ENCODE assay signal across 7 cellular contexts in the genomic region with DNA sequence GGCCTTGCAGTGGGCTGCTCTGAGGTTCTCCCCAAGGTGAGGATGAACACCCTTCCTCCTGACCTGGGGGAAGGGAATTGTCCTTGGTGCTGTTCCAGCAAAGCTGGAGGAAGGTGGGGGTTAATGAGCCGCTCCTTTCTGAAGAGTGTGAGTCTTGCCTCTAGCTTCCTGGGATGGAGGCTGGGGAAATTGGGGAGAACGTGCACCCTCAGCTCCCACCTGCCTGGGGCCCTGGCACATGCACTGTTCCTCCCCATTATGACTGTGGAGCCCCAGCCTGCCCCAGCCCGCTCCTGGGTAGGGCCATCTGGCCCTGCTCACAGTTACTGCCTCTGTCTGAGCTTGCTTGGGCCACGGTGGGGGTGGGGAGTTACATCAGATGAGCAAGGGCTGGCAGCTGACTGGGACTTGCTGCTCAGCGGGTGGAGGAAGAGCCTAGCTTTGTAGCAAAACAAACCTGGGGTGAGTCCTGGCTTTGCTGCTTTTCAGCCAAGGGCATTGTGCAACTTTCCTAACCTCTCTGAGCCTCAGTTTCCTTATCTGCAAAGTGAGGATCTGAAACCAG. TPM values are rescaled to one million over a fixed set of nuclear protein-coding genes. Genes with fewer than 3 reads are reported as not detected.
A peak's percentile ranks its signal among the peaks of the same experiment; 100 is the strongest.
DNase-seq lines count a peak whose midpoint lies in the region; ATAC-seq, FAIRE-seq and TF ChIP-seq lines count a peak whose summit lies in the region.

No MANE protein-coding gene starts in this region.

- no peak overlapping the region for H3K56ac ChIP-seq in H9 (ENCODE audit: insufficient read length, low read depth, low read length)

- H3K4me3 ChIP-seq in lower lobe of right lung, result no peak overlapping the region

- H3K27me3 ChIP-seq in H9 (ENCODE audit: insufficient read depth, low read length), result no peaks in the 10 kb centered on the region; the same call in 1 of the 2 replicates
- H3K27me3 ChIP-seq in lower lobe of right lung (ENCODE audit: low read depth), result no peaks in the 10 kb centered on the region

- H3K4me2 ChIP-seq in H9 (ENCODE audit: insufficient read depth, insufficient read length, low read length), result peak overlapping the region; percentile 7

- H2BK15ac ChIP-seq in H9 (ENCODE audit: low read depth, low read length), result no peak overlapping the region

- no peak overlapping the region for H4K5ac ChIP-seq in H9 (ENCODE audit: insufficient read length, low read depth, low read length)

- no peaks in the 10 kb centered on the region for H3K9me3 Mint-ChIP-seq in H9

- no peaks in the 10 kb centered on the region for H3K9me3 ChIP-seq in H9 (ENCODE audit: control insufficient read depth, low read depth, low read length)
- H3K9me3 ChIP-seq in lower lobe of right lung, result no peaks in the 10 kb centered on the region

- H3K18ac ChIP-seq in H9 (ENCODE audit: insufficient read length, low read depth, low read length), result peak overlapping the region; percentile 64

- WGBS in H9 (ENCODE audit: extremely low coverage, insufficient read length, low lambda C conversion rate), result no CpG with 5 or more reads among the region's 5 CpGs

- peak overlapping the region; percentile 5 to 58; a peak in 3 of 5 replicates for H3K4me3 Mint-ChIP-seq in H9

- peak; percentile 18 to 29 for ATAC-seq in lower lobe of right lung
- ATAC-seq in HG03571 (IDR thresholded peaks at IDR 0.05; ENCODE audit: unreplicated experiment), result no peak

- no peak overlapping the region for H3K9ac ChIP-seq in H9 (ENCODE audit: extremely low read depth, insufficient read length, low read length)

- H3K79me1 ChIP-seq in H9 (ENCODE audit: insufficient read depth, low read depth, low read length, poor library complexity, severe bottlenecking), result no peaks in the 10 kb centered on the region

- no peak overlapping the region for H3T11ph ChIP-seq in H9 (ENCODE audit: low read length)

- peak overlapping the region; percentile 71; the same call in 1 of the 2 replicates for H3K14ac ChIP-seq in H9 (ENCODE audit: insufficient read depth, low read length)

- peaks cover 47 to 53% of the 10 kb centered on the region in 2 experiments for H3K4me1 Mint-ChIP-seq in H9

- peak overlapping the region; percentile 2 for H3K27ac ChIP-seq in H9 (ENCODE audit: insufficient read length, low read depth, low read length)
- peak overlapping the region; percentile 3 for H3K27ac ChIP-seq in lower lobe of right lung

- no peak overlapping the region for H2BK120ac ChIP-seq in H9 (ENCODE audit: low read depth, low read length, poor library complexity, severe bottlenecking)

- H3K79me2 ChIP-seq in H9 (ENCODE audit: insufficient read depth, low read length), result no peaks in the 10 kb centered on the region

- H3K36me3 Mint-ChIP-seq in H9 (ENCODE audit: insufficient read depth in 1 of 3, low read depth in 3 of 3), result no peaks in the 10 kb centered on the region

- H4K8ac ChIP-seq in H9 (replicated peaks; ENCODE audit: insufficient read length, low read depth, low read length), result no peak overlapping the region

- no peak overlapping the region for H3K23ac ChIP-seq in H9 (ENCODE audit: insufficient read length, low read depth, low read length)

- no peaks in the 10 kb centered on the region for H3K23me2 ChIP-seq in H9 (ENCODE audit: insufficient read length, low read depth, low read length, poor library complexity, severe bottlenecking)

- no peak overlapping the region for H3K4ac ChIP-seq in H9 (ENCODE audit: low read depth, low read length)

- H2BK12ac ChIP-seq in H9 (ENCODE audit: insufficient read length, low read depth, low read length), result peak overlapping the region; percentile 51

- H3K36me3 ChIP-seq in lower lobe of right lung, result no peaks in the 10 kb centered on the region

- peaks cover 6% of the 10 kb centered on the region for H3K4me1 ChIP-seq in H9 (ENCODE audit: insufficient read depth, low read length)
- peaks cover 30% of the 10 kb centered on the region for H3K4me1 ChIP-seq in lower lobe of right lung

- DNase-seq in H9, result peak; percentile 86
- peak; percentile 2 for DNase-seq in NCI-H526 treated with DMSO at 0.1 percent for 48 hours (lab: John Stamatoyannopoulos, UW)
- DNase-seq in cerebellar cortex (ENCODE audit: low spot score), result peak; percentile 91
- DNase-seq in lower lobe of right lung, result no peak
- peak; percentile 51 for DNase-seq in urothelium cell line (ENCODE audit: low spot score)
- no peak for DNase-seq in cortex of kidney (lab: John Stamatoyannopoulos, UW)

- peaks cover 6% of the 10 kb centered on the region for H3K27me3 Mint-ChIP-seq in H9 (ENCODE audit: low read depth)

- H2BK20ac ChIP-seq in H9 (ENCODE audit: low read depth, low read length, poor library complexity, severe bottlenecking), result no peak overlapping the region

- no peak overlapping the region for H4K91ac ChIP-seq in H9 (ENCODE audit: insufficient read length, low read depth, low read length)

- no peak for FAIRE-seq in urothelium cell line (lab: Jason Lieb, UNC)

- H2AK5ac ChIP-seq in H9 (ENCODE audit: insufficient read length, low read length), result no peak overlapping the region

- intact Hi-C loops in lower lobe of right lung (cut with DNase I), result no loop called here

- no peak overlapping the region for H2AFZ ChIP-seq in H9 (ENCODE audit: low read length)

- H4K20me1 ChIP-seq in H9 (ENCODE audit: control insufficient read depth, insufficient read depth, insufficient read length), result no peaks in the 10 kb centered on the region

- no peak for TF ChIP-seq CTCF in H9 (conservative IDR thresholded peaks at IDR 0.05)
- no peak for TF ChIP-seq CTCF in lower lobe of right lung (IDR thresholded peaks at IDR 0.05)

- H2BK5ac ChIP-seq in H9 (ENCODE audit: insufficient read length, low read length), result no peak overlapping the region

- H3K27ac Mint-ChIP-seq in H9, result peak overlapping the region; percentile 81 to 93 (median 83); a peak in 6 of 7 replicates

RNA-seq across cellular contexts. Expression of a gene that starts 11.1 kb away (rescaled TPM):
- total RNA-seq in H9 (2021) (0.55 and 0.59 TPM in 2 replicates), lower lobe of right lung (0.68 TPM)

RNA-seq across cellular contexts. Expression of a gene that starts 47.1 kb away (rescaled TPM):
- total RNA-seq in H9 (2021) (49.9 and 51.1 TPM in 2 replicates), lower lobe of right lung (371 TPM)

Comparison
In these comparisons a context has a peak if more than half of its experiments do, and no peak if none do; other contexts are left out.
1. DNase-seq: peak in H9 (single experiment), NCI-H526 treated with DMSO at 0.1 percent for 48 hours (single experiment), cerebellar cortex (single experiment) and urothelium cell line (single experiment); none in lower lobe of right lung (single experiment) and cortex of kidney (single experiment).